ENCODE assay signal across 1 cellular context in the genomic region with DNA sequence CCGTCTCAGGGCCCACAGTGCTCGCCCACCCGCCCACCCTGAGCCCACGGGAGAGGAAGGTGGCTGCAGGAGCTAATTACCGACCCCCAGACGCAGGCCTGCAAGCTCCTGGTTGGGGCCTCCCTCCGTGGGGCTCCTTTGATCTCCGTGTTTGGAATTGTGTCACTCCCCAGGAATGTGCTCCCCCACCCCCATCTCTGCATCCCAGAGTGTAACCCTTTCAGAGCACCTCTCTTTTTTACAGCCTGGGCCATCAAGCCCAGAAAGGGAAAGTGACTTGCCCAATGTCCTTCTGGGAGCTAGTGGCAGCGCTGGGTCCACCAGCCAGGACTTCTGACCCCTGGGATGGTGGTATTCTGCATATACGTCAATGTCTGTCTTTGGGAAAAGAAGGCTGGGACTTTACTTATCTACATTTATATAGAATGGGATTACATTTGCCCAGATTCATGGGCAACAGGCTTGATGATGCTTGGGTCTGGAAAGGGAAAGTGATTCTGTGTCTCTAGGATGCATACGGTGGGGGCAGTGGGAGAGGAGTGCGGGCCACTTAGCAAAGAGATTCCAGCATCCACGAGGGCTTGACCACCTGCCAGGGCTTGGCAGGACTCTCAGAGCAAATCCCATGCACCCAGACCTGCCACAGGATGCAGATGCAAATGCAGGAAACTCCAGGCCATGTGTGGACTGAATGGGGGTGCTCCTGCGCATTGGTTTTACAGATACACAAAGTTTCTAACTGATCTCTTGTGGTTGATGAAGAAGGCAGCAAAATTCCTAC.
TF ChIP-seq lines count a peak whose summit lies in the region.

No MANE protein-coding gene starts in this region.

TF ChIP-seq in HepG2, 621 proteins besides CTCF, POLR2A, EP300 and RAD21 (continued from another document):
- TF ChIP-seq ZNF281 (CRISPR knock-in tag; IDR thresholded peaks at IDR 0.05; ENCODE audit: borderline replicate concordance) (peak; percentile 90), PRDM4 (CRISPR knock-in tag; IDR thresholded peaks at IDR 0.05; ENCODE audit: borderline replicate concordance) (no peak), PHF21A (CRISPR knock-in tag; IDR thresholded peaks at IDR 0.05) (no peak), PAXIP1 (CRISPR knock-in tag; conservative IDR thresholded peaks at IDR 0.05) (0 out of 2 replicates have a peak, but pooled peaks have one; percentile 12), ZNF468 (CRISPR knock-in tag; IDR thresholded peaks at IDR 0.05) (no peak), ATF7 (IDR thresholded peaks at IDR 0.05) (no peak), ATF7 (CRISPR knock-in tag; IDR thresholded peaks at IDR 0.05) (peak; percentile 95), HOXD1 (CRISPR knock-in tag; IDR thresholded peaks at IDR 0.05) (no peak), FOXM1 (CRISPR knock-in tag; IDR thresholded peaks at IDR 0.05) (no peak), ZNF530 (CRISPR knock-in tag; IDR thresholded peaks at IDR 0.05; ENCODE audit: low read depth) (no peak), ZNF577 (CRISPR knock-in tag; IDR thresholded peaks at IDR 0.05; ENCODE audit: borderline replicate concordance, low read depth) (no peak), EED (CRISPR knock-in tag; IDR thresholded peaks at IDR 0.05) (no peak), TEAD3 (CRISPR knock-in tag; optimal IDR thresholded peaks at IDR 0.05; ENCODE audit: borderline replicate concordance) (peak; percentile 90), MLLT10 (CRISPR knock-in tag; IDR thresholded peaks at IDR 0.05) (no peak), HES4 (CRISPR knock-in tag; IDR thresholded peaks at IDR 0.05; ENCODE audit: borderline replicate concordance) (no peak), ZMYM4 (CRISPR knock-in tag; IDR thresholded peaks at IDR 0.05) (no peak)
- TF ChIP-seq, protein P1, sequence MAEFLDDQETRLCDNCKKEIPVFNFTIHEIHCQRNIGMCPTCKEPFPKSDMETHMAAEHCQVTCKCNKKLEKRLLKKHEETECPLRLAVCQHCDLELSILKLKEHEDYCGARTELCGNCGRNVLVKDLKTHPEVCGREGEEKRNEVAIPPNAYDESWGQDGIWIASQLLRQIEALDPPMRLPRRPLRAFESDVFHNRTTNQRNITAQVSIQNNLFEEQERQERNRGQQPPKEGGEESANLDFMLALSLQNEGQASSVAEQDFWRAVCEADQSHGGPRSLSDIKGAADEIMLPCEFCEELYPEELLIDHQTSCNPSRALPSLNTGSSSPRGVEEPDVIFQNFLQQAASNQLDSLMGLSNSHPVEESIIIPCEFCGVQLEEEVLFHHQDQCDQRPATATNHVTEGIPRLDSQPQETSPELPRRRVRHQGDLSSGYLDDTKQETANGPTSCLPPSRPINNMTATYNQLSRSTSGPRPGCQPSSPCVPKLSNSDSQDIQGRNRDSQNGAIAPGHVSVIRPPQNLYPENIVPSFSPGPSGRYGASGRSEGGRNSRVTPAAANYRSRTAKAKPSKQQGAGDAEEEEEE (CRISPR knock-in tag; IDR thresholded peaks at IDR 0.05; ENCODE audit: borderline replicate concordance), result no peak
